Comparison of ENCODE assay signal across 8 cellular contexts in genomic region chr19:8654591-8655339, GRCh38. TPM values are rescaled to one million over a fixed set of nuclear protein-coding genes. Genes with fewer than 3 reads are reported as not detected.
DNase-seq lines count a peak whose midpoint lies in the region; ATAC-seq and TF ChIP-seq lines count a peak whose summit lies in the region.

No MANE protein-coding gene starts in this region.

- H3K27me3 Mint-ChIP-seq in activated T-cell treated with anti-CD3 and anti-CD28 coated beads, Interleukin-2, amount 50 U/mL, for 24 hours, result no peaks in the 10 kb centered on the region

- TF ChIP-seq CTCF in fibroblast of mammary gland (conservative IDR thresholded peaks at IDR 0.05; ENCODE audit: control insufficient read depth, insufficient read depth, low read depth, low read length), result peak; percentile 89
- TF ChIP-seq CTCF in neutrophil (IDR thresholded peaks at IDR 0.05), result peak; percentile 85
- TF ChIP-seq CTCF in thyroid gland (IDR thresholded peaks at IDR 0.05), result peak; percentile 77 to 99 (median 92)

- H3K27ac ChIP-seq in neutrophil, result no peak overlapping the region
- no peak overlapping the region for H3K27ac ChIP-seq in thyroid gland

- intact Hi-C loops in thyroid gland (cut with DNase I), result loop anchor here (10.0 kb wide), 1 partner anchor 420 kb away; no protein-coding TSS in a partner anchor

- ATAC-seq in HG02938 (IDR thresholded peaks at IDR 0.05; ENCODE audit: unreplicated experiment), result no peak

- H3K4me1 ChIP-seq in neutrophil (ENCODE audit: control insufficient read depth in 1 of 2, insufficient read depth in 1 of 2, low read depth in 1 of 2, low read length in 1 of 2) (peaks cover 19 to 21% of the 10 kb centered on the region in 2 experiments), thyroid gland (peaks cover 0 to 5% of the 10 kb centered on the region in 2 donors)

- in situ Hi-C loops in ACHN (cut with HindIII; ENCODE audit: low pct_ligation_motif_present, low pct_unique_long_range_greater_than_20kb, low sequenced_read_pairs), result no loop called here

- peak overlapping the region; percentile 20 for H3K4me3 Mint-ChIP-seq in activated T-cell treated with anti-CD3 and anti-CD28 coated beads, Interleukin-2, amount 50 U/mL, for 24 hours

- H3K9me3 ChIP-seq in neutrophil (no peaks in the 10 kb centered on the region), thyroid gland (no peaks in the 10 kb centered on the region)

- peaks cover 17% of the 10 kb centered on the region for H3K4me1 Mint-ChIP-seq in activated T-cell treated with anti-CD3 and anti-CD28 coated beads, Interleukin-2, amount 50 U/mL, for 24 hours (ENCODE audit: low read depth)

- 5% methylated on average over 15 of the region's 15 CpGs for WGBS in thyroid gland, 2 donors

- H3K4me3 ChIP-seq in fibroblast of mammary gland (ENCODE audit: control insufficient read depth, low read depth, low read length), result no peak overlapping the region
- peak overlapping the region; percentile 36 to 39 for H3K4me3 ChIP-seq in neutrophil (ENCODE audit: low read depth in 1 of 2, low read length in 1 of 2)
- H3K4me3 ChIP-seq in thyroid gland (replicated peaks in 1 of 3), result no peak overlapping the region

- no peaks in the 10 kb centered on the region for H3K9me3 Mint-ChIP-seq in activated T-cell treated with anti-CD3 and anti-CD28 coated beads, Interleukin-2, amount 50 U/mL, for 24 hours

- H3K27ac Mint-ChIP-seq in activated T-cell treated with anti-CD3 and anti-CD28 coated beads, Interleukin-2, amount 50 U/mL, for 24 hours, result peak overlapping the region; percentile 68

- peaks cover 19% of the 10 kb centered on the region for H3K27me3 ChIP-seq in neutrophil
- no peaks in the 10 kb centered on the region for H3K27me3 ChIP-seq in thyroid gland

- H3K36me3 ChIP-seq in neutrophil (no peaks in the 10 kb centered on the region), thyroid gland (no peaks in the 10 kb centered on the region)

- DNase-seq in ACHN (peak; percentile 21), GM19240 (ENCODE audit: insufficient read length, low spot score) (peak; percentile 62), OCI-M1 (lab: John Stamatoyannopoulos, UW) (peak; percentile 83), fibroblast of mammary gland (ENCODE audit: low read depth) (peak; percentile 36), thyroid gland (peak; percentile 32 to 35)
- peak; percentile 82 for DNase-seq in activated T-cell treated with anti-CD3 and anti-CD28 coated beads, Interleukin-2, amount 50 U/mL, for 24 hours

- H3K36me3 Mint-ChIP-seq in activated T-cell treated with anti-CD3 and anti-CD28 coated beads, Interleukin-2, amount 50 U/mL, for 24 hours (ENCODE audit: low read depth), result no peaks in the 10 kb centered on the region

- no peak for TF ChIP-seq POLR2A in thyroid gland (IDR thresholded peaks at IDR 0.05)

RNA-seq across cellular contexts. Expression of gene NFILZ, which starts 24.3 kb away (rescaled TPM):
- not detected for total RNA-seq in thyroid gland

RNA-seq across cellular contexts. Expression of gene ACTL9, which starts 43.8 kb away (rescaled TPM):
- total RNA-seq in thyroid gland, result under 1 TPM in 2 of 4 donors, not detected in 2; 0.27 to 0.33 TPM

RNA-seq across cellular contexts. Expression of gene ADAMTS10, which starts 44.2 kb away (rescaled TPM):
- 10 to 100 TPM in 3 of 4 donors, 1 to 10 TPM in 1; 7.6 to 20.9 (median 14.7) TPM for total RNA-seq in thyroid gland

Comparison
In these comparisons a context has a peak if more than half of its experiments do, and no peak if none do; other contexts are left out.
1. DNase-seq: peak in every context shown above with its lines; median percentile 83 in OCI-M1; 82 in activated T-cell treated with anti-CD3 and anti-CD28 coated beads, Interleukin-2, amount 50 U/mL, for 24 hours; 62 in GM19240; 36 in fibroblast of mammary gland; 34 in thyroid gland; 21 in ACHN.
2. H3K4me3 ChIP-seq: peak in neutrophil (2 of 2); none in fibroblast of mammary gland (single experiment) and thyroid gland (0 of 3).
3. Peak in every context shown above with its lines, with median percentiles within 50 percentile points of each other: CTCF ChIP-seq.